ENCODE assay signal across 8 cellular contexts in the genomic region with DNA sequence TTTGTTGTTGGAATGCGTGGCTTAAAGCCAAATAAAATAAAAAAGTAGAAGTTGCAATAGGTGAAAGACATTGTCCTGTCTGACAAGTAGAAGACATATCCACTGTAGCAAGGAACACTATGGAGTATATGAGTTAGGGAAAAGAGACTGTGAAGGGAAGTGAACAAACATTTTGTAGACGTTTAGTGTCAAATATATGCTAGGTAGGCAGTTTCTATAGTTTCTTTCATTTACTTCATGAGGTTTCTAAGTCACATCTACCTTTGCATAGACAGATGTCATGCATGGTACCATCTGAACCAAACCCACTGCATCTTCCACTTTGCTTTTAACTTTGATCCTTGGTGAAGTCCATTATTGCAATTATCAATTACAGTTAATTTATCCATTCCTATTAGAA.
"Had no signal": no experiment of that assay in that cellular context is flagged by ENCODE, and none has a peak within 500 bp of the region (broad histone marks: within the 10 kb centered on the region; RNA-seq: fewer than 3 reads in every experiment).

No MANE protein-coding gene starts in this region.

- H3K27me3 Mint-ChIP-seq: IgD-negative memory B cell had no signal

- H3K9ac ChIP-seq: GM23248 had no signal

- H2AFZ ChIP-seq: GM23248 had no signal

- H3K4me3 Mint-ChIP-seq: H9, IgD-negative memory B cell had no signal

- H3K4me3 ChIP-seq: GM23248 had no signal

- H3K27ac ChIP-seq: GM23248, HL-60 had no signal

- H3K27ac Mint-ChIP-seq: H9, IgD-negative memory B cell had no signal

- DNase-seq: GM23248, GOT3, H9, HCEC 1CT, Kasumi-1, KG1 had no signal

- H3K4me1 Mint-ChIP-seq: H9 had no signal
